In genomic region chr20:53869466-53870258, GRCh38 we compare ENCODE assay signal across 1 cellular context.
TF ChIP-seq lines count a peak whose summit lies in the region.

No MANE protein-coding gene starts in this region.

TF ChIP-seq in HepG2, 621 proteins besides CTCF, POLR2A, EP300 and RAD21 (continued from another document and continues in another):
- TF ChIP-seq, protein P1, sequence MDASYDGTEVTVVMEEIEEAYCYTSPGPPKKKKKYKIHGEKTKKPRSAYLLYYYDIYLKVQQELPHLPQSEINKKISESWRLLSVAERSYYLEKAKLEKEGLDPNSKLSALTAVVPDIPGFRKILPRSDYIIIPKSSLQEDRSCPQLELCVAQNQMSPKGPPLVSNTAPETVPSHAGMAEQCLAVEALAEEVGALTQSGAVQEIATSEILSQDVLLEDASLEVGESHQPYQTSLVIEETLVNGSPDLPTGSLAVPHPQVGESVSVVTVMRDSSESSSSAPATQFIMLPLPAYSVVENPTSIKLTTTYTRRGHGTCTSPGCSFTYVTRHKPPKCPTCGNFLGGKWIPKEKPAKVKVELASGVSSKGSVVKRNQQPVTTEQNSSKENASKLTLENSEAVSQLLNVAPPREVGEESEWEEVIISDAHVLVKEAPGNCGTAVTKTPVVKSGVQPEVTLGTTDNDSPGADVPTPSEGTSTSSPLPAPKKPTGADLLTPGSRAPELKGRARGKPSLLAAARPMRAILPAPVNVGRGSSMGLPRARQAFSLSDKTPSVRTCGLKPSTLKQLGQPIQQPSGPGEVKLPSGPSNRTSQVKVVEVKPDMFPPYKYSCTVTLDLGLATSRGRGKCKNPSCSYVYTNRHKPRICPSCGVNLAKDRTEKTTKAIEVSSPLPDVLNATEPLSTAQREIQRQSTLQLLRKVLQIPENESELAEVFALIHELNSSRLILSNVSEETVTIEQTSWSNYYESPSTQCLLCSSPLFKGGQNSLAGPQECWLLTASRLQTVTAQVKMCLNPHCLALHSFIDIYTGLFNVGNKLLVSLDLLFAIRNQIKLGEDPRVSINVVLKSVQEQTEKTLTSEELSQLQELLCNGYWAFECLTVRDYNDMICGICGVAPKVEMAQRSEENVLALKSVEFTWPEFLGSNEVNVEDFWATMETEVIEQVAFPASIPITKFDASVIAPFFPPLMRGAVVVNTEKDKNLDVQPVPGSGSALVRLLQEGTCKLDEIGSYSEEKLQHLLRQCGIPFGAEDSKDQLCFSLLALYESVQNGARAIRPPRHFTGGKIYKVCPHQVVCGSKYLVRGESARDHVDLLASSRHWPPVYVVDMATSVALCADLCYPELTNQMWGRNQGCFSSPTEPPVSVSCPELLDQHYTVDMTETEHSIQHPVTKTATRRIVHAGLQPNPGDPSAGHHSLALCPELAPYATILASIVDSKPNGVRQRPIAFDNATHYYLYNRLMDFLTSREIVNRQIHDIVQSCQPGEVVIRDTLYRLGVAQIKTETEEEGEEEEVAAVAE (CRISPR knock-in tag; IDR thresholded peaks at IDR 0.05; ENCODE audit: borderline replicate concordance) = 0 out of 2 replicates have a peak, but pooled peaks have one; percentile 74
- TF ChIP-seq ATF6 (CRISPR knock-in tag; conservative IDR thresholded peaks at IDR 0.05) = peak; percentile 88; the same call in 1 of the 2 replicates
- no peak for TF ChIP-seq ZNF501 (CRISPR knock-in tag; IDR thresholded peaks at IDR 0.05)
- no peak for TF ChIP-seq ZNF704 (CRISPR knock-in tag; IDR thresholded peaks at IDR 0.05; ENCODE audit: borderline replicate concordance)
- peak; percentile 51; the same call in 1 of the 2 replicates for TF ChIP-seq MLX (CRISPR knock-in tag; IDR thresholded peaks at IDR 0.05)
- TF ChIP-seq ZNF552 (CRISPR knock-in tag; IDR thresholded peaks at IDR 0.05; ENCODE audit: borderline replicate concordance) = no peak
- TF ChIP-seq ZNF335 (CRISPR knock-in tag; IDR thresholded peaks at IDR 0.05) = peak; percentile 91
- no peak for TF ChIP-seq GATA4 (IDR thresholded peaks at IDR 0.05; ENCODE audit: borderline replicate concordance, low read depth)
- TF ChIP-seq ZEB1 (IDR thresholded peaks at IDR 0.05; ENCODE audit: insufficient replicate concordance, low read depth) = peak; percentile 87
- TF ChIP-seq SYNCRIP (IDR thresholded peaks at IDR 0.05; ENCODE audit: insufficient read depth, low read depth, low read length) = no peak
- no peak for TF ChIP-seq TBX3 (IDR thresholded peaks at IDR 0.05; ENCODE audit: borderline replicate concordance)
- peak; percentile 66; the same call in 1 of the 2 replicates for TF ChIP-seq SNAI1 (CRISPR knock-in tag; IDR thresholded peaks at IDR 0.05; ENCODE audit: borderline replicate concordance)
- TF ChIP-seq ELK4 (CRISPR knock-in tag; IDR thresholded peaks at IDR 0.05; ENCODE audit: borderline replicate concordance) = no peak
- TF ChIP-seq, protein P2, sequence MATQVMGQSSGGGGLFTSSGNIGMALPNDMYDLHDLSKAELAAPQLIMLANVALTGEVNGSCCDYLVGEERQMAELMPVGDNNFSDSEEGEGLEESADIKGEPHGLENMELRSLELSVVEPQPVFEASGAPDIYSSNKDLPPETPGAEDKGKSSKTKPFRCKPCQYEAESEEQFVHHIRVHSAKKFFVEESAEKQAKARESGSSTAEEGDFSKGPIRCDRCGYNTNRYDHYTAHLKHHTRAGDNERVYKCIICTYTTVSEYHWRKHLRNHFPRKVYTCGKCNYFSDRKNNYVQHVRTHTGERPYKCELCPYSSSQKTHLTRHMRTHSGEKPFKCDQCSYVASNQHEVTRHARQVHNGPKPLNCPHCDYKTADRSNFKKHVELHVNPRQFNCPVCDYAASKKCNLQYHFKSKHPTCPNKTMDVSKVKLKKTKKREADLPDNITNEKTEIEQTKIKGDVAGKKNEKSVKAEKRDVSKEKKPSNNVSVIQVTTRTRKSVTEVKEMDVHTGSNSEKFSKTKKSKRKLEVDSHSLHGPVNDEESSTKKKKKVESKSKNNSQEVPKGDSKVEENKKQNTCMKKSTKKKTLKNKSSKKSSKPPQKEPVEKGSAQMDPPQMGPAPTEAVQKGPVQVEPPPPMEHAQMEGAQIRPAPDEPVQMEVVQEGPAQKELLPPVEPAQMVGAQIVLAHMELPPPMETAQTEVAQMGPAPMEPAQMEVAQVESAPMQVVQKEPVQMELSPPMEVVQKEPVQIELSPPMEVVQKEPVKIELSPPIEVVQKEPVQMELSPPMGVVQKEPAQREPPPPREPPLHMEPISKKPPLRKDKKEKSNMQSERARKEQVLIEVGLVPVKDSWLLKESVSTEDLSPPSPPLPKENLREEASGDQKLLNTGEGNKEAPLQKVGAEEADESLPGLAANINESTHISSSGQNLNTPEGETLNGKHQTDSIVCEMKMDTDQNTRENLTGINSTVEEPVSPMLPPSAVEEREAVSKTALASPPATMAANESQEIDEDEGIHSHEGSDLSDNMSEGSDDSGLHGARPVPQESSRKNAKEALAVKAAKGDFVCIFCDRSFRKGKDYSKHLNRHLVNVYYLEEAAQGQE (IDR thresholded peaks at IDR 0.05; ENCODE audit: borderline replicate concordance in 1 of 2, low read depth in 1 of 2, low read length in 2 of 2) = no peak
- TF ChIP-seq ZNF569 (CRISPR knock-in tag; IDR thresholded peaks at IDR 0.05; ENCODE audit: borderline replicate concordance) = no peak
- TF ChIP-seq MAF1 (CRISPR knock-in tag; IDR thresholded peaks at IDR 0.05; ENCODE audit: borderline replicate concordance) = no peak
- no peak for TF ChIP-seq PHB2 (IDR thresholded peaks at IDR 0.05; ENCODE audit: partially characterized antibody)
- TF ChIP-seq, protein P3, sequence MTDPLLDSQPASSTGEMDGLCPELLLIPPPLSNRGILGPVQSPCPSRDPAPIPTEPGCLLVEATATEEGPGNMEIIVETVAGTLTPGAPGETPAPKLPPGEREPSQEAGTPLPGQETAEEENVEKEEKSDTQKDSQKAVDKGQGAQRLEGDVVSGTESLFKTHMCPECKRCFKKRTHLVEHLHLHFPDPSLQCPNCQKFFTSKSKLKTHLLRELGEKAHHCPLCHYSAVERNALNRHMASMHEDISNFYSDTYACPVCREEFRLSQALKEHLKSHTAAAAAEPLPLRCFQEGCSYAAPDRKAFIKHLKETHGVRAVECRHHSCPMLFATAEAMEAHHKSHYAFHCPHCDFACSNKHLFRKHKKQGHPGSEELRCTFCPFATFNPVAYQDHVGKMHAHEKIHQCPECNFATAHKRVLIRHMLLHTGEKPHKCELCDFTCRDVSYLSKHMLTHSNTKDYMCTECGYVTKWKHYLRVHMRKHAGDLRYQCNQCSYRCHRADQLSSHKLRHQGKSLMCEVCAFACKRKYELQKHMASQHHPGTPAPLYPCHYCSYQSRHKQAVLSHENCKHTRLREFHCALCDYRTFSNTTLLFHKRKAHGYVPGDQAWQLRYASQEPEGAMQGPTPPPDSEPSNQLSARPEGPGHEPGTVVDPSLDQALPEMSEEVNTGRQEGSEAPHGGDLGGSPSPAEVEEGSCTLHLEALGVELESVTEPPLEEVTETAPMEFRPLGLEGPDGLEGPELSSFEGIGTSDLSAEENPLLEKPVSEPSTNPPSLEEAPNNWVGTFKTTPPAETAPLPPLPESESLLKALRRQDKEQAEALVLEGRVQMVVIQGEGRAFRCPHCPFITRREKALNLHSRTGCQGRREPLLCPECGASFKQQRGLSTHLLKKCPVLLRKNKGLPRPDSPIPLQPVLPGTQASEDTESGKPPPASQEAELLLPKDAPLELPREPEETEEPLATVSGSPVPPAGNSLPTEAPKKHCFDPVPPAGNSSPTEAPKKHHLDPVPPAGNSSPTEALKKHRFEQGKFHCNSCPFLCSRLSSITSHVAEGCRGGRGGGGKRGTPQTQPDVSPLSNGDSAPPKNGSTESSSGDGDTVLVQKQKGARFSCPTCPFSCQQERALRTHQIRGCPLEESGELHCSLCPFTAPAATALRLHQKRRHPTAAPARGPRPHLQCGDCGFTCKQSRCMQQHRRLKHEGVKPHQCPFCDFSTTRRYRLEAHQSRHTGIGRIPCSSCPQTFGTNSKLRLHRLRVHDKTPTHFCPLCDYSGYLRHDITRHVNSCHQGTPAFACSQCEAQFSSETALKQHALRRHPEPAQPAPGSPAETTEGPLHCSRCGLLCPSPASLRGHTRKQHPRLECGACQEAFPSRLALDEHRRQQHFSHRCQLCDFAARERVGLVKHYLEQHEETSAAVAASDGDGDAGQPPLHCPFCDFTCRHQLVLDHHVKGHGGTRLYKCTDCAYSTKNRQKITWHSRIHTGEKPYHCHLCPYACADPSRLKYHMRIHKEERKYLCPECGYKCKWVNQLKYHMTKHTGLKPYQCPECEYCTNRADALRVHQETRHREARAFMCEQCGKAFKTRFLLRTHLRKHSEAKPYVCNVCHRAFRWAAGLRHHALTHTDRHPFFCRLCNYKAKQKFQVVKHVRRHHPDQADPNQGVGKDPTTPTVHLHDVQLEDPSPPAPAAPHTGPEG (CRISPR knock-in tag; IDR thresholded peaks at IDR 0.05) = peak; percentile 56; the same call in 1 of the 2 replicates
- TF ChIP-seq, protein P4, sequence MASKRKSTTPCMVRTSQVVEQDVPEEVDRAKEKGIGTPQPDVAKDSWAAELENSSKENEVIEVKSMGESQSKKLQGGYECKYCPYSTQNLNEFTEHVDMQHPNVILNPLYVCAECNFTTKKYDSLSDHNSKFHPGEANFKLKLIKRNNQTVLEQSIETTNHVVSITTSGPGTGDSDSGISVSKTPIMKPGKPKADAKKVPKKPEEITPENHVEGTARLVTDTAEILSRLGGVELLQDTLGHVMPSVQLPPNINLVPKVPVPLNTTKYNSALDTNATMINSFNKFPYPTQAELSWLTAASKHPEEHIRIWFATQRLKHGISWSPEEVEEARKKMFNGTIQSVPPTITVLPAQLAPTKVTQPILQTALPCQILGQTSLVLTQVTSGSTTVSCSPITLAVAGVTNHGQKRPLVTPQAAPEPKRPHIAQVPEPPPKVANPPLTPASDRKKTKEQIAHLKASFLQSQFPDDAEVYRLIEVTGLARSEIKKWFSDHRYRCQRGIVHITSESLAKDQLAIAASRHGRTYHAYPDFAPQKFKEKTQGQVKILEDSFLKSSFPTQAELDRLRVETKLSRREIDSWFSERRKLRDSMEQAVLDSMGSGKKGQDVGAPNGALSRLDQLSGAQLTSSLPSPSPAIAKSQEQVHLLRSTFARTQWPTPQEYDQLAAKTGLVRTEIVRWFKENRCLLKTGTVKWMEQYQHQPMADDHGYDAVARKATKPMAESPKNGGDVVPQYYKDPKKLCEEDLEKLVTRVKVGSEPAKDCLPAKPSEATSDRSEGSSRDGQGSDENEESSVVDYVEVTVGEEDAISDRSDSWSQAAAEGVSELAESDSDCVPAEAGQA (IDR thresholded peaks at IDR 0.05; ENCODE audit: low read depth) = no peak
- TF ChIP-seq, protein P4 (CRISPR knock-in tag; IDR thresholded peaks at IDR 0.05; ENCODE audit: borderline replicate concordance) = peak; percentile 66; the same call in 1 of the 2 replicates
- TF ChIP-seq NFKB2 (CRISPR knock-in tag; IDR thresholded peaks at IDR 0.05; ENCODE audit: borderline replicate concordance) = no peak
- TF ChIP-seq KLF12 (CRISPR knock-in tag; IDR thresholded peaks at IDR 0.05; ENCODE audit: borderline replicate concordance) = 0 out of 2 replicates have a peak, but pooled peaks have one; percentile 24
- no peak for TF ChIP-seq ZNF776 (CRISPR knock-in tag; IDR thresholded peaks at IDR 0.05)
- TF ChIP-seq HNRNPK (IDR thresholded peaks at IDR 0.05; ENCODE audit: low read depth, low read length, poor library complexity, severe bottlenecking) = no peak
